1 cellular context compared by ENCODE assay signal in genomic region chr6:1597924-1598323, GRCh38.
TF ChIP-seq lines count a peak whose summit lies in the region.

No MANE protein-coding gene starts in this region.

TF ChIP-seq in HepG2, 621 proteins besides CTCF, POLR2A, EP300 and RAD21 (continues in another document):
- no peak for TF ChIP-seq SIN3A (IDR thresholded peaks at IDR 0.05; ENCODE audit: borderline replicate concordance, low read depth, low read length)
- no peak for TF ChIP-seq ZNF615 (CRISPR knock-in tag; IDR thresholded peaks at IDR 0.05; ENCODE audit: borderline replicate concordance)
- no peak for TF ChIP-seq CREB1 (IDR thresholded peaks at IDR 0.05)
- no peak for TF ChIP-seq CREB1 (CRISPR knock-in tag; IDR thresholded peaks at IDR 0.05)
- TF ChIP-seq ZNF430 (CRISPR knock-in tag; IDR thresholded peaks at IDR 0.05): no peak
- no peak for TF ChIP-seq PAF1 (CRISPR knock-in tag; IDR thresholded peaks at IDR 0.05)
- TF ChIP-seq NR0B2 (CRISPR knock-in tag; IDR thresholded peaks at IDR 0.05): no peak
- no peak for TF ChIP-seq PAX8 (CRISPR knock-in tag; IDR thresholded peaks at IDR 0.05; ENCODE audit: borderline replicate concordance)
- no peak for TF ChIP-seq ZGPAT (CRISPR knock-in tag; IDR thresholded peaks at IDR 0.05)
- TF ChIP-seq PAWR (CRISPR knock-in tag; IDR thresholded peaks at IDR 0.05; ENCODE audit: borderline replicate concordance): no peak
- TF ChIP-seq ZSCAN22 (CRISPR knock-in tag; IDR thresholded peaks at IDR 0.05): no peak
- no peak for TF ChIP-seq SATB2 (CRISPR knock-in tag; IDR thresholded peaks at IDR 0.05)
- no peak for TF ChIP-seq KLF11 (CRISPR knock-in tag; IDR thresholded peaks at IDR 0.05)
- no peak for TF ChIP-seq GMEB2 (CRISPR knock-in tag; IDR thresholded peaks at IDR 0.05; ENCODE audit: low read depth)
- TF ChIP-seq MAF1 (CRISPR knock-in tag; IDR thresholded peaks at IDR 0.05; ENCODE audit: borderline replicate concordance): no peak
- TF ChIP-seq CEBPB (IDR thresholded peaks at IDR 0.05; ENCODE audit: borderline replicate concordance, low read depth, low read length): peak; percentile 96
- no peak for TF ChIP-seq SIN3B (IDR thresholded peaks at IDR 0.05; ENCODE audit: low read length)
- TF ChIP-seq SRSF4 (IDR thresholded peaks at IDR 0.05; ENCODE audit: low read depth, low read length, poor library complexity, severe bottlenecking): no peak
- no peak for TF ChIP-seq ZNF784 (CRISPR knock-in tag; IDR thresholded peaks at IDR 0.05; ENCODE audit: borderline replicate concordance)
- no peak for TF ChIP-seq POLR2AphosphoS5 (IDR thresholded peaks at IDR 0.05; ENCODE audit: low read depth, low read length)
- no peak for TF ChIP-seq PRPF4 (IDR thresholded peaks at IDR 0.05; ENCODE audit: low read depth, low read length, poor library complexity, severe bottlenecking)
- no peak for TF ChIP-seq AFF4 (CRISPR knock-in tag; IDR thresholded peaks at IDR 0.05)
- TF ChIP-seq HOMEZ (CRISPR knock-in tag; IDR thresholded peaks at IDR 0.05; ENCODE audit: low read depth): no peak
- TF ChIP-seq ZNF607 (CRISPR knock-in tag; IDR thresholded peaks at IDR 0.05; ENCODE audit: borderline replicate concordance): no peak
- no peak for TF ChIP-seq NFYB (CRISPR knock-in tag; IDR thresholded peaks at IDR 0.05)
- peak; percentile 54; the same call in 1 of the 2 replicates for TF ChIP-seq FOXA3 (CRISPR knock-in tag; IDR thresholded peaks at IDR 0.05)
- TF ChIP-seq BCL6 (CRISPR knock-in tag; IDR thresholded peaks at IDR 0.05): peak; percentile 75
- TF ChIP-seq ARID3A (IDR thresholded peaks at IDR 0.05; ENCODE audit: low read depth, low read length): peak; percentile 48; the same call in 1 of the 2 replicates
- no peak for TF ChIP-seq SUZ12 (IDR thresholded peaks at IDR 0.05; ENCODE audit: low read depth, low read length)
- no peak for TF ChIP-seq GMEB1 (CRISPR knock-in tag; IDR thresholded peaks at IDR 0.05; ENCODE audit: borderline replicate concordance)
- no peak for TF ChIP-seq ZNF576 (CRISPR knock-in tag; IDR thresholded peaks at IDR 0.05)
- no peak for TF ChIP-seq ZNF577 (CRISPR knock-in tag; IDR thresholded peaks at IDR 0.05; ENCODE audit: borderline replicate concordance, low read depth)
- TF ChIP-seq ETV5 (CRISPR knock-in tag; IDR thresholded peaks at IDR 0.05; ENCODE audit: borderline replicate concordance): no peak
- TF ChIP-seq JARID2 (CRISPR knock-in tag; IDR thresholded peaks at IDR 0.05; ENCODE audit: insufficient replicate concordance): no peak
- no peak for TF ChIP-seq NFKB2 (CRISPR knock-in tag; IDR thresholded peaks at IDR 0.05; ENCODE audit: borderline replicate concordance)
- TF ChIP-seq PLSCR1 (CRISPR knock-in tag; IDR thresholded peaks at IDR 0.05; ENCODE audit: borderline replicate concordance): no peak
- no peak for TF ChIP-seq ADNP (CRISPR knock-in tag; IDR thresholded peaks at IDR 0.05)
- peak in 1 of 2 experiments; percentile 90; a peak in 2 of 4 replicates for TF ChIP-seq ATF4 (CRISPR knock-in tag; IDR thresholded peaks at IDR 0.05)
- TF ChIP-seq HOXA7 (CRISPR knock-in tag; IDR thresholded peaks at IDR 0.05): no peak
- no peak for TF ChIP-seq ZBTB7B (CRISPR knock-in tag; IDR thresholded peaks at IDR 0.05)
- TF ChIP-seq ARNT2 (CRISPR knock-in tag; IDR thresholded peaks at IDR 0.05; ENCODE audit: low read depth): no peak
- TF ChIP-seq HES4 (CRISPR knock-in tag; IDR thresholded peaks at IDR 0.05; ENCODE audit: borderline replicate concordance): no peak
- TF ChIP-seq ZBTB49 (CRISPR knock-in tag; IDR thresholded peaks at IDR 0.05; ENCODE audit: borderline replicate concordance): no peak
- TF ChIP-seq CEBPG (CRISPR knock-in tag; IDR thresholded peaks at IDR 0.05): peak; percentile 82
